9 cellular contexts compared by ENCODE assay signal in the genomic region with DNA sequence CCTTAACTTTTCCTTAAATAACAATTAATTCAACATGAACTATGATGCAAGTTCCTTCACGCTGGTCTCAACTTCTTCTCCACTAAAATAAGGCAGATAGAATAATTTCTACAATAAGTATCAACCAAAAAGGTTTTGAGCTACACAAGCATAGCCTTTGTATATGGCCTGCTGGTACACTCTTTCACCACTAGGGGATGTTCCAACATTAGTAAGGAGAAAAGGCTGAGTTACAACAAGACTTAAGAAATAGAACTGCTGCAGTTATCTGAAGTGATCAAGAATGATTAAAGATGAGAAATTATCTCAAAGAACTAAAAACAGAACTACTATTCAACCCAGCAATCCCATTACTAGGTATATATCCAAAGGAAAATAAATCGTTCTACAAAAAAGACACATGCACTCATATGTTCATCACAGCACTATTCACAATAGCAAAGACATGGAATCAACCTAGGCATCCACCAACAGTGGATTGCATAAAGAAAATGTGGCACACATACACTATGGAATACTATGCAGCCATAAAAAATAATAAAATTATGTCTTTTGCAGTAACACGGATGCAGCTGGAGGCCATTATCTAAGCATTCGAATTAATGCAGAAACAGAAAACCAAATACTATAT. TPM values are rescaled to one million over a fixed set of nuclear protein-coding genes. Genes with fewer than 3 reads are reported as not detected.
DNase-seq lines count a peak whose midpoint lies in the region; ATAC-seq, FAIRE-seq and TF ChIP-seq lines count a peak whose summit lies in the region.
"Had no signal": no experiment of that assay in that cellular context is flagged by ENCODE, and none has a peak within 500 bp of the region (broad histone marks: within the 10 kb centered on the region; RNA-seq: fewer than 3 reads in every experiment).

No MANE protein-coding gene starts in this region.

- H3K9me2 ChIP-seq in Karpas-422 (replicated peaks; ENCODE audit: insufficient read depth, low read length): no peaks in the 10 kb centered on the region

- H3K36me3 ChIP-seq in Karpas-422 (ENCODE audit: insufficient read depth, low read length): peaks cover 19% of the 10 kb centered on the region; the same call in 1 of the 2 replicates
- no peaks in the 10 kb centered on the region for H3K36me3 ChIP-seq in H1 (ENCODE audit: control insufficient read depth in 2 of 4, insufficient read depth in 4 of 4, low read length in 3 of 4)
- no peaks in the 10 kb centered on the region for H3K36me3 ChIP-seq in mucosa of descending colon (ENCODE audit: low read depth)

- H3K23me2 ChIP-seq in H1 (ENCODE audit: low read depth, low read length): no peaks in the 10 kb centered on the region

- no peak overlapping the region for H2BK20ac ChIP-seq in H1 (ENCODE audit: low read length)

- no peak overlapping the region for H3K18ac ChIP-seq in H1 (ENCODE audit: extremely low read depth, low read length)

- no peak for FAIRE-seq in H1 (lab: Jason Lieb, UNC)

- DNase-seq in NCI-H2081 (lab: John Stamatoyannopoulos, UW) (peak; percentile 72 to 73), NCI-H2081 treated with DMSO at 0.1 percent for 48 hours (lab: John Stamatoyannopoulos, UW) (no peak), Karpas-422 (peak; percentile 92), RKO (ENCODE audit: low spot score) (peak; percentile 82), H1 (ENCODE audit: low read depth in 1 of 2, low spot score in 2 of 2) (no peak), mucosa of descending colon (peak in 1 of 3 donors; percentile 64)

- no peaks in the 10 kb centered on the region for H3K27me3 ChIP-seq in Karpas-422 (ENCODE audit: low read length)
- H3K27me3 ChIP-seq in H1 (replicated peaks in 1 of 4; ENCODE audit: control insufficient read depth in 3 of 4, extremely low read depth in 1 of 4, insufficient read depth in 3 of 4, low read length in 3 of 4): no peaks in the 10 kb centered on the region
- H3K27me3 ChIP-seq: BLaER1 had no signal

- 77% methylated on average over 4 of the region's 4 CpGs; no CpG with 5 or more reads in 1 of the 2 experiments for WGBS in H1 (ENCODE audit: extremely low coverage in 1 of 2, insufficient coverage in 1 of 2, insufficient read length in 1 of 2, insufficient replicate concordance in 2 of 2, low coverage in 1 of 2, low lambda C conversion rate in 2 of 2, missing lambda C conversion rate in 1 of 2), 2 experiments

- H3K27ac ChIP-seq in Karpas-422 (ENCODE audit: low read length) (no peak overlapping the region), H1 (ENCODE audit: low read depth, low read length) (no peak overlapping the region)
- H3K27ac ChIP-seq: BLaER1 had no signal

- peak in 2 of 3 experiments; percentile 65 to 89; a peak in 2 of 4 replicates for TF ChIP-seq CTCF in H1 (IDR thresholded peaks at IDR 0.05; ENCODE audit: control extremely low read depth in 1 of 3, insufficient read depth in 1 of 3, low read depth in 1 of 3, low read length in 3 of 3)
- TF ChIP-seq CTCF in mucosa of descending colon (IDR thresholded peaks at IDR 0.05): peak; percentile 86

- ATAC-seq in GM21515 (IDR thresholded peaks at IDR 0.05; ENCODE audit: unreplicated experiment): peak; percentile 78
- ATAC-seq in mucosa of descending colon: peak; percentile 84
- no peak for ATAC-seq in GM19455 (IDR thresholded peaks at IDR 0.05; ENCODE audit: unreplicated experiment)

- peaks cover 68% of the 10 kb centered on the region for H3K4me1 ChIP-seq in Karpas-422 (ENCODE audit: low read length)
- peaks cover 0 to 5% (median 1%) of the 10 kb centered on the region in 4 experiments; a peak in 3 of 7 replicates for H3K4me1 ChIP-seq in H1 (replicated peaks in 1 of 4; ENCODE audit: control insufficient read depth in 3 of 4, insufficient read depth in 4 of 4, low read length in 3 of 4)
- peaks cover 15% of the 10 kb centered on the region for H3K4me1 ChIP-seq in mucosa of descending colon (ENCODE audit: low read depth)
- H3K4me1 ChIP-seq: BLaER1 had no signal

- no peak overlapping the region for H3K4ac ChIP-seq in H1 (replicated peaks; ENCODE audit: insufficient read length, low read depth, low read length)

- TF ChIP-seq EP300 in H1 (IDR thresholded peaks at IDR 0.05; ENCODE audit: borderline replicate concordance in 1 of 2, low read depth in 2 of 2, low read length in 2 of 2): no peak

- H2BK5ac ChIP-seq in H1 (ENCODE audit: low read depth, low read length): no peak overlapping the region

- H3K23ac ChIP-seq in H1 (ENCODE audit: insufficient read length): no peak overlapping the region

- H4K91ac ChIP-seq in H1 (replicated peaks; ENCODE audit: insufficient read length, low read length): no peak overlapping the region

- no peak for TF ChIP-seq POLR2A in H1 (IDR thresholded peaks at IDR 0.05; ENCODE audit: control extremely low read depth in 1 of 2, low read depth in 2 of 2, low read length in 2 of 2)

- H3K9me3 ChIP-seq in Karpas-422 (ENCODE audit: low read length) (no peaks in the 10 kb centered on the region), H1 (ENCODE audit: insufficient read depth in 2 of 2, low read depth in 1 of 2, low read length in 1 of 2) (no peaks in the 10 kb centered on the region), mucosa of descending colon (no peaks in the 10 kb centered on the region)
- H3K9me3 ChIP-seq: BLaER1 had no signal

- TF ChIP-seq RAD21 in H1 (IDR thresholded peaks at IDR 0.05 in 1 of 2, conservative IDR thresholded peaks at IDR 0.05 in 1 of 2; ENCODE audit: low read depth in 2 of 2, low read length in 2 of 2): peak; percentile 84 to 85

- H3K79me1 ChIP-seq in H1 (ENCODE audit: low read depth, low read length): no peaks in the 10 kb centered on the region

- intact Hi-C loops in mucosa of descending colon (cut with DNase I, micrococcal nuclease): loop anchor here in 1 of 2 donors (5.0 kb wide), 1 partner anchor 100 kb away; no protein-coding TSS in a partner anchor

- H3K14ac ChIP-seq in H1 (ENCODE audit: insufficient read length): no peak overlapping the region

- POLR2A ChIA-PET in H1 (lab: Charles Lee; ENCODE audit: partially characterized antibody): interaction anchor here (1.0 to 3.4 kb wide), 3 partner anchors 14 to 111 kb away, joined by 3 to 11 read pairs (median 5); no protein-coding TSS in a partner anchor

- H4K8ac ChIP-seq in H1 (ENCODE audit: extremely low read depth, insufficient read depth, low read length): no peak overlapping the region

- no peak overlapping the region for H4K5ac ChIP-seq in H1 (ENCODE audit: insufficient read length, low read depth, low read length)

- H2BK15ac ChIP-seq in H1 (ENCODE audit: low read length): no peak overlapping the region

- CTCF ChIA-PET in H1 (lab: Charles Lee; ENCODE audit: partially characterized antibody): interaction anchor here (0.5 to 6.1 kb wide), 43 partner anchors 9 to 557 kb away, joined by 3 to 50 read pairs (median 4); partner anchors contain the start of gene ATP13A3

- peaks cover 19% of the 10 kb centered on the region for H4K20me1 ChIP-seq in Karpas-422 (ENCODE audit: insufficient read depth, low read depth, low read length)
- peaks cover 10 to 13% of the 10 kb centered on the region in 2 experiments for H4K20me1 ChIP-seq in H1 (replicated peaks in 1 of 2; ENCODE audit: control insufficient read depth in 1 of 2, insufficient read depth in 2 of 2, low read length in 2 of 2)

- no peak overlapping the region for H3K56ac ChIP-seq in H1 (replicated peaks; ENCODE audit: insufficient read length, low read depth, low read length)

- H3K4me3 ChIP-seq in Karpas-422 (ENCODE audit: low read length) (no peak overlapping the region), H1 (ENCODE audit: extremely low read depth in 1 of 4, insufficient read depth in 2 of 4, low read depth in 3 of 4, low read length in 4 of 4) (no peak overlapping the region), mucosa of descending colon (no peak overlapping the region)
- H3K4me3 ChIP-seq: BLaER1 had no signal

- H2BK120ac ChIP-seq in H1 (replicated peaks; ENCODE audit: low read depth, low read length): no peak overlapping the region

- H2AK5ac ChIP-seq in H1 (ENCODE audit: low read depth, low read length): no peak overlapping the region

- H2AFZ ChIP-seq in Karpas-422 (ENCODE audit: low read length) (no peak overlapping the region), H1 (ENCODE audit: low read length) (no peak overlapping the region)

- no peak overlapping the region for H2BK12ac ChIP-seq in H1 (ENCODE audit: low read depth, low read length)

- H3K79me2 ChIP-seq in Karpas-422 (ENCODE audit: low read length) (peaks cover 100% of the 10 kb centered on the region), H1 (ENCODE audit: control insufficient read depth in 1 of 2, insufficient read depth in 2 of 2, low read length in 2 of 2) (peaks cover 0 to 99% of the 10 kb centered on the region in 2 experiments)

- H3K9ac ChIP-seq in Karpas-422 (ENCODE audit: low read length): no peak overlapping the region
- H3K9ac ChIP-seq in H1 (replicated peaks in 1 of 4; ENCODE audit: extremely low read depth in 1 of 4, low read depth in 3 of 4, low read length in 3 of 4): no peak overlapping the region
- H3K9ac ChIP-seq: BLaER1 had no signal

- H3K4me2 ChIP-seq in Karpas-422 (ENCODE audit: low read depth, low read length, poor library complexity, severe bottlenecking) (no peak overlapping the region), H1 (ENCODE audit: insufficient read depth in 1 of 2, low read depth in 2 of 2, low read length in 2 of 2) (no peak overlapping the region)
- H3K4me2 ChIP-seq: BLaER1 had no signal

TF ChIP-seq in H1, 55 proteins besides CTCF, POLR2A, EP300 and RAD21 (continues in another document):
- no peak for TF ChIP-seq TAF1 (IDR thresholded peaks at IDR 0.05; ENCODE audit: low read depth, low read length)
- TF ChIP-seq ASH2L (IDR thresholded peaks at IDR 0.05; ENCODE audit: low read length): no peak
- TF ChIP-seq, protein P1, sequence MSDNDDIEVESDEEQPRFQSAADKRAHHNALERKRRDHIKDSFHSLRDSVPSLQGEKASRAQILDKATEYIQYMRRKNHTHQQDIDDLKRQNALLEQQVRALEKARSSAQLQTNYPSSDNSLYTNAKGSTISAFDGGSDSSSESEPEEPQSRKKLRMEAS (IDR thresholded peaks at IDR 0.05): no peak
- TF ChIP-seq PHF8 (conservative IDR thresholded peaks at IDR 0.05; ENCODE audit: low read depth, low read length): no peak
- no peak for TF ChIP-seq CTBP2 (IDR thresholded peaks at IDR 0.05; ENCODE audit: borderline replicate concordance, insufficient read depth, insufficient read length, low read length)
- TF ChIP-seq GABPA (IDR thresholded peaks at IDR 0.05; ENCODE audit: borderline replicate concordance, insufficient read depth, low read length): no peak

RNA-seq across cellular contexts. Expression of gene ATP13A3, which starts 14.4 kb away (rescaled TPM):
- 331 and 337 TPM in 2 replicates for total RNA-seq in Karpas-422 (2014; rRNA removed; shearing (Covaris generic); ENCODE audit: low replicate concordance)
- 84.2 and 92.2 TPM in 2 replicates for total RNA-seq in H1 (2021; fragmentation: NEBNext Ultra II Directional; extraction: Animal tissue kit (Norgen Biotek cat#: 25700))
- polyA plus RNA-seq in H1 (2011; rRNA removed): 12.5 and 18.6 TPM in 2 replicates
- 27.6 TPM for polyA plus RNA-seq in H1 (2011; cell fraction: cytosol; rRNA removed)
- 13.1 TPM for polyA plus RNA-seq in H1 (2011; cell fraction: nucleus; rRNA removed)
- 16.4 to 27.5 TPM (median 25.0 TPM) in 4 replicates for polyA plus RNA-seq in H1 (2012, experiment 1 of 2)
- polyA plus RNA-seq in H1 (2012, experiment 2 of 2): 1.3 TPM
- polyA plus RNA-seq in H1 (2013, experiment 1 of 2): 40.8 TPM
- 42.0 TPM for polyA plus RNA-seq in H1 (2013, experiment 2 of 2)
- polyA minus RNA-seq in H1 (2011; rRNA and poly(A)+ RNA removed): 86.9 and 138 TPM in 2 replicates
- 45.7 TPM for polyA minus RNA-seq in H1 (2011; cell fraction: cytosol; rRNA and poly(A)+ RNA removed)
- 89.9 TPM for polyA minus RNA-seq in H1 (2011; cell fraction: nucleus; rRNA and poly(A)+ RNA removed)
- total RNA-seq in mucosa of descending colon: 10 to 100 TPM; 76.2 to 96.1 (median 83.9) TPM

Comparison
In these comparisons a context has a peak if more than half of its experiments do, and no peak if none do; other contexts are left out.
1. DNase-seq: peak in NCI-H2081 (2 of 2), Karpas-422 (single experiment) and RKO (single experiment); none in NCI-H2081 treated with DMSO at 0.1 percent for 48 hours (single experiment) and H1 (0 of 2).